ENCODE assay signal across 1 cellular context in genomic region chr6:87722831-87723726, GRCh38.
TF ChIP-seq lines count a peak whose summit lies in the region.

No MANE protein-coding gene starts in this region.

TF ChIP-seq in GM23338, 12 proteins besides CTCF, POLR2A, EP300 and RAD21 (continued from another document):
- TF ChIP-seq, protein P1, sequence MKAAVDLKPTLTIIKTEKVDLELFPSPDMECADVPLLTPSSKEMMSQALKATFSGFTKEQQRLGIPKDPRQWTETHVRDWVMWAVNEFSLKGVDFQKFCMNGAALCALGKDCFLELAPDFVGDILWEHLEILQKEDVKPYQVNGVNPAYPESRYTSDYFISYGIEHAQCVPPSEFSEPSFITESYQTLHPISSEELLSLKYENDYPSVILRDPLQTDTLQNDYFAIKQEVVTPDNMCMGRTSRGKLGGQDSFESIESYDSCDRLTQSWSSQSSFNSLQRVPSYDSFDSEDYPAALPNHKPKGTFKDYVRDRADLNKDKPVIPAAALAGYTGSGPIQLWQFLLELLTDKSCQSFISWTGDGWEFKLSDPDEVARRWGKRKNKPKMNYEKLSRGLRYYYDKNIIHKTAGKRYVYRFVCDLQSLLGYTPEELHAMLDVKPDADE (IDR thresholded peaks at IDR 0.05) = 0 out of 2 replicates have a peak, but pooled peaks have one; percentile 25
- no peak for TF ChIP-seq ZNF114 (CRISPR knock-in tag; IDR thresholded peaks at IDR 0.05)
- TF ChIP-seq REST (IDR thresholded peaks at IDR 0.05; ENCODE audit: unreplicated experiment) = no peak
- TF ChIP-seq EZH2phosphoT487 (IDR thresholded peaks at IDR 0.05; ENCODE audit: unreplicated experiment) = no peak
- TF ChIP-seq ZNF331 (CRISPR knock-in tag; IDR thresholded peaks at IDR 0.05; ENCODE audit: low read depth) = no peak
